ENCODE assay signal across 27 cellular contexts in genomic region chr20:42907730-42908129, GRCh38.
"Had no signal": no experiment of that assay in that cellular context is flagged by ENCODE, and none has a peak within 500 bp of the region (broad histone marks: within the 10 kb centered on the region; RNA-seq: fewer than 3 reads in every experiment).

No MANE protein-coding gene starts in this region.

- H3K36me3 ChIP-seq: stomach, suprapubic skin, thoracic aorta, thyroid gland, tibial artery, tibial nerve, transverse colon, upper lobe of left lung, upper lobe of right lung, uterus, vagina had no signal

- ATAC-seq: stimulated activated effector memory CD8-positive, alpha-beta T cell treated with anti-CD3 and anti-CD28 coated beads, Interleukin-12 subunit alpha, Interleukin-12 subunit beta, amount 100 ng/mL, for 72 hours; stimulated activated memory B cell treated with anti-CD40 and anti-IgM and Interleukin-4, amounts not matched to agents 10 μg/mL and 1 μg/mL and 100 μg/mL, for 72 hours; stimulated activated naive B cell treated with anti-CD40 and anti-IgM and Interleukin-4, amounts not matched to agents 10 μg/mL and 1 μg/mL and 100 μg/mL, for 72 hours; stimulated activated naive CD8-positive, alpha-beta T cell treated with anti-CD3 and anti-CD28 coated beads, Interleukin-15, amount 100 ng/mL, for 72 hours; stimulated activated naive CD8-positive, alpha-beta T cell treated with anti-CD3 and anti-CD28 coated beads, Interleukin-15, Interleukin-2, amounts not matched to agents 100 U/mL and 50 U/mL, for 24 hours; upper lobe of right lung had no signal

- H3K27me3 ChIP-seq: stomach, suprapubic skin, testis, thyroid gland, tibial artery, tibial nerve, transverse colon, upper lobe of left lung, upper lobe of right lung, uterus, vagina had no signal

- H3K4me3 ChIP-seq: stomach, suprapubic skin, testis, thoracic aorta, thyroid gland, tibial artery, tibial nerve, transverse colon, upper lobe of left lung, upper lobe of right lung, uterus, vagina had no signal

- H3K4me1 ChIP-seq: stomach, suprapubic skin, testis, thyroid gland, tibial artery, tibial nerve, transverse colon, upper lobe of left lung, upper lobe of right lung, uterus, vagina had no signal

- FAIRE-seq: urothelium cell line had no signal

- H3K27ac ChIP-seq: stomach, suprapubic skin, testis, thoracic aorta, thyroid gland, tibial artery, tibial nerve, transverse colon, upper lobe of left lung, upper lobe of right lung, uterus, vagina had no signal

- DNase-seq: stimulated activated CD4-positive, alpha-beta T cell treated with anti-CD3 and anti-CD28 coated beads, Interleukin-2, amount 100 ng/mL, for 48 hours; stimulated activated CD4-positive, alpha-beta T cell treated with anti-CD3 and anti-CD28 coated beads, Interleukin-4, amount 100 ng/mL, for 1 hour; stimulated activated CD4-positive, alpha-beta T cell treated with anti-CD3 and anti-CD28 coated beads, Interleukin-4, amount 100 ng/mL, for 24 hours; stimulated activated CD4-positive, alpha-beta T cell treated with anti-CD3 and anti-CD28 coated beads, Interleukin-4, amount 100 ng/mL, for 4 hours; stimulated activated CD8-positive, alpha-beta memory T cell treated with anti-CD3 and anti-CD28 coated beads, Interleukin-4, amount 100 ng/mL, for 48 hours; stimulated activated naive B cell treated with anti-CD40 and anti-IgM and Interleukin-4, amounts not matched to agents 10 μg/mL and 1 μg/mL and 100 μg/mL, for 72 hours; stimulated activated naive CD4-positive, alpha-beta T cell; stimulated activated naive CD4-positive, alpha-beta T cell treated with Interleukin-2 at 50 U/mL for 16 hours; stimulated activated naive CD8-positive, alpha-beta T cell treated with anti-CD3 and anti-CD28 coated beads, Interleukin-15, amount 100 ng/mL, for 72 hours; stimulated activated naive CD8-positive, alpha-beta T cell treated with anti-CD3 and anti-CD28 coated beads, Interleukin-15, Interleukin-2, amounts not matched to agents 100 U/mL and 50 U/mL, for 24 hours; stomach; substantia nigra; testis; thyroid gland; tibial artery; transverse colon; trophoblast cell; upper lobe of left lung; upper lobe of right lung; uterus had no signal

- H3K9me3 ChIP-seq: stomach, suprapubic skin, testis, thoracic aorta, thyroid gland, tibial artery, tibial nerve, transverse colon, upper lobe of left lung, upper lobe of right lung, uterus, vagina had no signal
